Comparison of ENCODE assay signal across 8 cellular contexts in genomic region chr11:94897330-94897768, GRCh38.
A peak's percentile ranks its signal among the peaks of the same experiment; 100 is the strongest.
DNase-seq lines count a peak whose midpoint lies in the region; ATAC-seq, FAIRE-seq and TF ChIP-seq lines count a peak whose summit lies in the region.

No MANE protein-coding gene starts in this region.

- no peaks in the 10 kb centered on the region for H3K27me3 ChIP-seq in upper lobe of left lung

- no peak for TF ChIP-seq EP300 in upper lobe of left lung (IDR thresholded peaks at IDR 0.05)

- no peak overlapping the region for H3K27ac Mint-ChIP-seq in endothelial cell (ENCODE audit: unreplicated experiment)

- no peak overlapping the region for H3K4me3 Mint-ChIP-seq in endothelial cell (ENCODE audit: unreplicated experiment)

- H3K9me3 ChIP-seq in upper lobe of left lung: no peaks in the 10 kb centered on the region

- ATAC-seq in GM21528 (IDR thresholded peaks at IDR 0.05; ENCODE audit: low FRiP score, unreplicated experiment): peak; percentile 86
- peak in 1 of 2 donors; percentile 76 for ATAC-seq in upper lobe of left lung (ENCODE audit: low FRiP score in 2 of 2)

- peaks cover 7% of the 10 kb centered on the region for H3K36me3 Mint-ChIP-seq in endothelial cell (ENCODE audit: low read depth, unreplicated experiment)

- H3K27me3 Mint-ChIP-seq in endothelial cell (ENCODE audit: unreplicated experiment): no peaks in the 10 kb centered on the region

- no peak for TF ChIP-seq POLR2A in upper lobe of left lung (IDR thresholded peaks at IDR 0.05)

- TF ChIP-seq CTCF in endothelial cell (IDR thresholded peaks at IDR 0.05; ENCODE audit: unreplicated experiment) (peak; percentile 87), upper lobe of left lung (IDR thresholded peaks at IDR 0.05) (peak; percentile 56 to 86 (median 78))

- FAIRE-seq in TTC549 (lab: Jason Lieb, UNC): peak; percentile 19

- H3K27ac ChIP-seq in upper lobe of left lung: no peak overlapping the region

- peak; percentile 59 for DNase-seq in EH (ENCODE audit: low read depth)
- DNase-seq in NCI-H1105 (lab: John Stamatoyannopoulos, UW): peak; percentile 23
- peak; percentile 42 for DNase-seq in endothelial cell (ENCODE audit: low spot score)
- peak; percentile 22 for DNase-seq in middle frontal gyrus (ENCODE audit: extremely low spot score, low spot score)
- peak in 1 of 2 donors; percentile 39 for DNase-seq in upper lobe of left lung
- no peak for DNase-seq in effector CD4-positive, alpha-beta T cell

- H3K9me3 Mint-ChIP-seq in endothelial cell (ENCODE audit: unreplicated experiment): no peaks in the 10 kb centered on the region

- no peaks in the 10 kb centered on the region for H3K4me1 Mint-ChIP-seq in endothelial cell (ENCODE audit: unreplicated experiment)

- no peaks in the 10 kb centered on the region for H3K36me3 ChIP-seq in upper lobe of left lung

- no peak overlapping the region for H3K4me3 ChIP-seq in upper lobe of left lung

- 0 to 4% methylated on average over 1 of the region's 1 CpG for WGBS in upper lobe of left lung, 2 donors

- H3K4me1 ChIP-seq in upper lobe of left lung: no peaks in the 10 kb centered on the region
